1 cellular context compared by ENCODE assay signal in the genomic region with DNA sequence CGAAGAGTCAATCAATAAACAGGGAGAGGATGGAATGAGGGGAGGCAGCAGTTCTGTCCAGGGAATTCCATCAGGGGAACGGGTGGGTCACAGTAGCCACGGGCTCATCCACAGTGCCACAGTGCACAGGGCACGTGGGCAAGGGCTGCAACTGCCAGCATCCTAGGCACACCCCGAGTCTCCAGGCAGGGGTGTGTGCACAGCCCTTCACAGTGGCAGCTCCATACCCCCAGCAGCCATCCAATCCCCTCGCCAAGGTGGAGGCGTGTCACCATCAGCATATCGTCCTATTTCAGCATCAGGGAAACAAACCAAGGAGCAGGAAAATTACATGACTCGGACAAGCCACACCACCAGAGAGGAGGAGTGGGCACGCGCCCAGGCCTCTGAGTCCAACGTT.
TF ChIP-seq lines count a peak whose summit lies in the region.

No MANE protein-coding gene starts in this region.

TF ChIP-seq in WTC11, 78 proteins besides CTCF, POLR2A, EP300 and RAD21 (continued from another document):
- TF ChIP-seq ZNF232 (CRISPR knock-in tag; IDR thresholded peaks at IDR 0.05), result no peak
- no peak for TF ChIP-seq FOXK1 (CRISPR knock-in tag; IDR thresholded peaks at IDR 0.05)
- TF ChIP-seq, protein P1, sequence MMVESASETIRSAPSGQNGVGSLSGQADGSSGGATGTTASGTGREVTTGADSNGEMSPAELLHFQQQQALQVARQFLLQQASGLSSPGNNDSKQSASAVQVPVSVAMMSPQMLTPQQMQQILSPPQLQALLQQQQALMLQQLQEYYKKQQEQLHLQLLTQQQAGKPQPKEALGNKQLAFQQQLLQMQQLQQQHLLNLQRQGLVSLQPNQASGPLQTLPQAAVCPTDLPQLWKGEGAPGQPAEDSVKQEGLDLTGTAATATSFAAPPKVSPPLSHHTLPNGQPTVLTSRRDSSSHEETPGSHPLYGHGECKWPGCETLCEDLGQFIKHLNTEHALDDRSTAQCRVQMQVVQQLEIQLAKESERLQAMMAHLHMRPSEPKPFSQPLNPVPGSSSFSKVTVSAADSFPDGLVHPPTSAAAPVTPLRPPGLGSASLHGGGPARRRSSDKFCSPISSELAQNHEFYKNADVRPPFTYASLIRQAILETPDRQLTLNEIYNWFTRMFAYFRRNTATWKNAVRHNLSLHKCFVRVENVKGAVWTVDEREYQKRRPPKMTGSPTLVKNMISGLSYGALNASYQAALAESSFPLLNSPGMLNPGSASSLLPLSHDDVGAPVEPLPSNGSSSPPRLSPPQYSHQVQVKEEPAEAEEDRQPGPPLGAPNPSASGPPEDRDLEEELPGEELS (CRISPR knock-in tag; IDR thresholded peaks at IDR 0.05), result no peak
- TF ChIP-seq JUN (CRISPR knock-in tag; IDR thresholded peaks at IDR 0.05), result no peak
- TF ChIP-seq ZNF121 (CRISPR knock-in tag; IDR thresholded peaks at IDR 0.05), result no peak
- TF ChIP-seq, protein P2, sequence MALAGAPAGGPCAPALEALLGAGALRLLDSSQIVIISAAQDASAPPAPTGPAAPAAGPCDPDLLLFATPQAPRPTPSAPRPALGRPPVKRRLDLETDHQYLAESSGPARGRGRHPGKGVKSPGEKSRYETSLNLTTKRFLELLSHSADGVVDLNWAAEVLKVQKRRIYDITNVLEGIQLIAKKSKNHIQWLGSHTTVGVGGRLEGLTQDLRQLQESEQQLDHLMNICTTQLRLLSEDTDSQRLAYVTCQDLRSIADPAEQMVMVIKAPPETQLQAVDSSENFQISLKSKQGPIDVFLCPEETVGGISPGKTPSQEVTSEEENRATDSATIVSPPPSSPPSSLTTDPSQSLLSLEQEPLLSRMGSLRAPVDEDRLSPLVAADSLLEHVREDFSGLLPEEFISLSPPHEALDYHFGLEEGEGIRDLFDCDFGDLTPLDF (CRISPR knock-in tag; IDR thresholded peaks at IDR 0.05), result no peak
- TF ChIP-seq, protein P3, sequence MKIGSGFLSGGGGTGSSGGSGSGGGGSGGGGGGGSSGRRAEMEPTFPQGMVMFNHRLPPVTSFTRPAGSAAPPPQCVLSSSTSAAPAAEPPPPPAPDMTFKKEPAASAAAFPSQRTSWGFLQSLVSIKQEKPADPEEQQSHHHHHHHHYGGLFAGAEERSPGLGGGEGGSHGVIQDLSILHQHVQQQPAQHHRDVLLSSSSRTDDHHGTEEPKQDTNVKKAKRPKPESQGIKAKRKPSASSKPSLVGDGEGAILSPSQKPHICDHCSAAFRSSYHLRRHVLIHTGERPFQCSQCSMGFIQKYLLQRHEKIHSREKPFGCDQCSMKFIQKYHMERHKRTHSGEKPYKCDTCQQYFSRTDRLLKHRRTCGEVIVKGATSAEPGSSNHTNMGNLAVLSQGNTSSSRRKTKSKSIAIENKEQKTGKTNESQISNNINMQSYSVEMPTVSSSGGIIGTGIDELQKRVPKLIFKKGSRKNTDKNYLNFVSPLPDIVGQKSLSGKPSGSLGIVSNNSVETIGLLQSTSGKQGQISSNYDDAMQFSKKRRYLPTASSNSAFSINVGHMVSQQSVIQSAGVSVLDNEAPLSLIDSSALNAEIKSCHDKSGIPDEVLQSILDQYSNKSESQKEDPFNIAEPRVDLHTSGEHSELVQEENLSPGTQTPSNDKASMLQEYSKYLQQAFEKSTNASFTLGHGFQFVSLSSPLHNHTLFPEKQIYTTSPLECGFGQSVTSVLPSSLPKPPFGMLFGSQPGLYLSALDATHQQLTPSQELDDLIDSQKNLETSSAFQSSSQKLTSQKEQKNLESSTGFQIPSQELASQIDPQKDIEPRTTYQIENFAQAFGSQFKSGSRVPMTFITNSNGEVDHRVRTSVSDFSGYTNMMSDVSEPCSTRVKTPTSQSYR (CRISPR knock-in tag; IDR thresholded peaks at IDR 0.05), result no peak
- no peak for TF ChIP-seq NFATC4 (CRISPR knock-in tag; IDR thresholded peaks at IDR 0.05)
- TF ChIP-seq, protein P4, sequence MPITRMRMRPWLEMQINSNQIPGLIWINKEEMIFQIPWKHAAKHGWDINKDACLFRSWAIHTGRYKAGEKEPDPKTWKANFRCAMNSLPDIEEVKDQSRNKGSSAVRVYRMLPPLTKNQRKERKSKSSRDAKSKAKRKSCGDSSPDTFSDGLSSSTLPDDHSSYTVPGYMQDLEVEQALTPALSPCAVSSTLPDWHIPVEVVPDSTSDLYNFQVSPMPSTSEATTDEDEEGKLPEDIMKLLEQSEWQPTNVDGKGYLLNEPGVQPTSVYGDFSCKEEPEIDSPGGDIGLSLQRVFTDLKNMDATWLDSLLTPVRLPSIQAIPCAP (CRISPR knock-in tag; IDR thresholded peaks at IDR 0.05), result no peak
- no peak for TF ChIP-seq ZBTB21 (CRISPR knock-in tag; IDR thresholded peaks at IDR 0.05; ENCODE audit: borderline replicate concordance)
- TF ChIP-seq RELA (CRISPR knock-in tag; IDR thresholded peaks at IDR 0.05; ENCODE audit: borderline replicate concordance), result no peak
- TF ChIP-seq, protein P5, sequence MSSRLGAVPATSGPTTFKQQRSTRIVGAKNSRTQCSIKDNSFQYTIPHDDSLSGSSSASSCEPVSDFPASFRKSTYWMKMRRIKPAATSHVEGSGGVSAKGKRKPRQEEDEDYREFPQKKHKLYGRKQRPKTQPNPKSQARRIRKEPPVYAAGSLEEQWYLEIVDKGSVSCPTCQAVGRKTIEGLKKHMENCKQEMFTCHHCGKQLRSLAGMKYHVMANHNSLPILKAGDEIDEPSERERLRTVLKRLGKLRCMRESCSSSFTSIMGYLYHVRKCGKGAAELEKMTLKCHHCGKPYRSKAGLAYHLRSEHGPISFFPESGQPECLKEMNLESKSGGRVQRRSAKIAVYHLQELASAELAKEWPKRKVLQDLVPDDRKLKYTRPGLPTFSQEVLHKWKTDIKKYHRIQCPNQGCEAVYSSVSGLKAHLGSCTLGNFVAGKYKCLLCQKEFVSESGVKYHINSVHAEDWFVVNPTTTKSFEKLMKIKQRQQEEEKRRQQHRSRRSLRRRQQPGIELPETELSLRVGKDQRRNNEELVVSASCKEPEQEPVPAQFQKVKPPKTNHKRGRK (CRISPR knock-in tag; IDR thresholded peaks at IDR 0.05; ENCODE audit: borderline replicate concordance), result no peak
- TF ChIP-seq, protein P6, sequence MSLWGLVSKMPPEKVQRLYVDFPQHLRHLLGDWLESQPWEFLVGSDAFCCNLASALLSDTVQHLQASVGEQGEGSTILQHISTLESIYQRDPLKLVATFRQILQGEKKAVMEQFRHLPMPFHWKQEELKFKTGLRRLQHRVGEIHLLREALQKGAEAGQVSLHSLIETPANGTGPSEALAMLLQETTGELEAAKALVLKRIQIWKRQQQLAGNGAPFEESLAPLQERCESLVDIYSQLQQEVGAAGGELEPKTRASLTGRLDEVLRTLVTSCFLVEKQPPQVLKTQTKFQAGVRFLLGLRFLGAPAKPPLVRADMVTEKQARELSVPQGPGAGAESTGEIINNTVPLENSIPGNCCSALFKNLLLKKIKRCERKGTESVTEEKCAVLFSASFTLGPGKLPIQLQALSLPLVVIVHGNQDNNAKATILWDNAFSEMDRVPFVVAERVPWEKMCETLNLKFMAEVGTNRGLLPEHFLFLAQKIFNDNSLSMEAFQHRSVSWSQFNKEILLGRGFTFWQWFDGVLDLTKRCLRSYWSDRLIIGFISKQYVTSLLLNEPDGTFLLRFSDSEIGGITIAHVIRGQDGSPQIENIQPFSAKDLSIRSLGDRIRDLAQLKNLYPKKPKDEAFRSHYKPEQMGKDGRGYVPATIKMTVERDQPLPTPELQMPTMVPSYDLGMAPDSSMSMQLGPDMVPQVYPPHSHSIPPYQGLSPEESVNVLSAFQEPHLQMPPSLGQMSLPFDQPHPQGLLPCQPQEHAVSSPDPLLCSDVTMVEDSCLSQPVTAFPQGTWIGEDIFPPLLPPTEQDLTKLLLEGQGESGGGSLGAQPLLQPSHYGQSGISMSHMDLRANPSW (CRISPR knock-in tag; conservative IDR thresholded peaks at IDR 0.05; ENCODE audit: low read depth), result no peak
- TF ChIP-seq TP53 (CRISPR knock-in tag; IDR thresholded peaks at IDR 0.05), result no peak
- TF ChIP-seq ELF4 (CRISPR knock-in tag; IDR thresholded peaks at IDR 0.05; ENCODE audit: low read depth), result no peak
- TF ChIP-seq, protein P7, sequence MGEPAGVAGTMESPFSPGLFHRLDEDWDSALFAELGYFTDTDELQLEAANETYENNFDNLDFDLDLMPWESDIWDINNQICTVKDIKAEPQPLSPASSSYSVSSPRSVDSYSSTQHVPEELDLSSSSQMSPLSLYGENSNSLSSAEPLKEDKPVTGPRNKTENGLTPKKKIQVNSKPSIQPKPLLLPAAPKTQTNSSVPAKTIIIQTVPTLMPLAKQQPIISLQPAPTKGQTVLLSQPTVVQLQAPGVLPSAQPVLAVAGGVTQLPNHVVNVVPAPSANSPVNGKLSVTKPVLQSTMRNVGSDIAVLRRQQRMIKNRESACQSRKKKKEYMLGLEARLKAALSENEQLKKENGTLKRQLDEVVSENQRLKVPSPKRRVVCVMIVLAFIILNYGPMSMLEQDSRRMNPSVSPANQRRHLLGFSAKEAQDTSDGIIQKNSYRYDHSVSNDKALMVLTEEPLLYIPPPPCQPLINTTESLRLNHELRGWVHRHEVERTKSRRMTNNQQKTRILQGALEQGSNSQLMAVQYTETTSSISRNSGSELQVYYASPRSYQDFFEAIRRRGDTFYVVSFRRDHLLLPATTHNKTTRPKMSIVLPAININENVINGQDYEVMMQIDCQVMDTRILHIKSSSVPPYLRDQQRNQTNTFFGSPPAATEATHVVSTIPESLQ (CRISPR knock-in tag; IDR thresholded peaks at IDR 0.05), result no peak
- TF ChIP-seq, protein P8, sequence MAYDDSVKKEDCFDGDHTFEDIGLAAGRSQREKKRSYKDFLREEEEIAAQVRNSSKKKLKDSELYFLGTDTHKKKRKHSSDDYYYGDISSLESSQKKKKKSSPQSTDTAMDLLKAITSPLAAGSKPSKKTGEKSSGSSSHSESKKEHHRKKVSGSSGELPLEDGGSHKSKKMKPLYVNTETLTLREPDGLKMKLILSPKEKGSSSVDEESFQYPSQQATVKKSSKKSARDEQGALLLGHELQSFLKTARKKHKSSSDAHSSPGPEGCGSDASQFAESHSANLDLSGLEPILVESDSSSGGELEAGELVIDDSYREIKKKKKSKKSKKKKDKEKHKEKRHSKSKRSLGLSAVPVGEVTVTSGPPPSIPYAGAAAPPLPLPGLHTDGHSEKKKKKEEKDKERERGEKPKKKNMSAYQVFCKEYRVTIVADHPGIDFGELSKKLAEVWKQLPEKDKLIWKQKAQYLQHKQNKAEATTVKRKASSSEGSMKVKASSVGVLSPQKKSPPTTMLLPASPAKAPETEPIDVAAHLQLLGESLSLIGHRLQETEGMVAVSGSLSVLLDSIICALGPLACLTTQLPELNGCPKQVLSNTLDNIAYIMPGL (CRISPR knock-in tag; IDR thresholded peaks at IDR 0.05), result no peak
- TF ChIP-seq, protein P9, sequence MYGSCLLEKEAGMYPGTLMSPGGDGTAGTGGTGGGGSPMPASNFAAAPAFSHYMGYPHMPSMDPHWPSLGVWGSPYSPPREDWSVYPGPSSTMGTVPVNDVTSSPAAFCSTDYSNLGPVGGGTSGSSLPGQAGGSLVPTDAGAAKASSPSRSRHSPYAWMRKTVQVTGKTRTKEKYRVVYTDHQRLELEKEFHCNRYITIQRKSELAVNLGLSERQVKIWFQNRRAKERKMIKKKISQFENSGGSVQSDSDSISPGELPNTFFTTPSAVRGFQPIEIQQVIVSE (CRISPR knock-in tag; IDR thresholded peaks at IDR 0.05; ENCODE audit: borderline replicate concordance), result no peak
